ENCODE assay signal across 2 cellular contexts in the genomic region with DNA sequence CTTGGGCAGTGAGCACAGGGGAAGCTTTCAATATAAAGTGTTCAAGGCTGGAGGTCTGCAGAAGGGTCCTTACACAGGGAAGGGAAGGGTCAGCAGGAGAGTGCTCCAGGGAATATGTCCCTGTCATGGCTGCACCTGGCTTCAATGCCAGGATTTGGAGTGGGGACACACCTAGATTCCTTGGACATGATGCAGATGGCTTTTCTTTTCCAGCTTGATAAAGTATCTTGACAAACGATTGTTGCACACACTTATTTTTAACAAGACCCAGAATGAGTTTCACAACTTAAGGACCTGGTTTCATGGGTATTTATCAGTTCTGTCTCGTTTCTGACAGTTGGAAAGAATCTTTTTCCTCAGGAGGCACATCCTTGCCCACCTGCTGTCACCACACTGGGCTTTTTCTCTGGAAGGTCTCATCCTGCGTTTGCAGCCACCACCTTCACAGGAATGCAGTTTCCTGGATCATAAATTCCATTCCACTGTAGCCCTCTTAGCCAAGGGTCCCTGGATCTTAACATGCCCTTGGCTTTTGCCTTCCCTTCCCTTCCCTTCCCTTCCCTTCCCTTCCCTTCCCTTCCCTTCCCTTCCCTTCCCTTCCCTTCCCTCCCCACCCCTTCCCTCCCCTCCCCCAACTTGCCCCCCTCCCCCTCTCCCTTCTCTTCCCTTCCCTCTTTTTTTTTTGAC.
TF ChIP-seq lines count a peak whose summit lies in the region.

No MANE protein-coding gene starts in this region.

TF ChIP-seq in HepG2, 621 proteins besides CTCF, POLR2A, EP300 and RAD21:
- TF ChIP-seq, protein P1, sequence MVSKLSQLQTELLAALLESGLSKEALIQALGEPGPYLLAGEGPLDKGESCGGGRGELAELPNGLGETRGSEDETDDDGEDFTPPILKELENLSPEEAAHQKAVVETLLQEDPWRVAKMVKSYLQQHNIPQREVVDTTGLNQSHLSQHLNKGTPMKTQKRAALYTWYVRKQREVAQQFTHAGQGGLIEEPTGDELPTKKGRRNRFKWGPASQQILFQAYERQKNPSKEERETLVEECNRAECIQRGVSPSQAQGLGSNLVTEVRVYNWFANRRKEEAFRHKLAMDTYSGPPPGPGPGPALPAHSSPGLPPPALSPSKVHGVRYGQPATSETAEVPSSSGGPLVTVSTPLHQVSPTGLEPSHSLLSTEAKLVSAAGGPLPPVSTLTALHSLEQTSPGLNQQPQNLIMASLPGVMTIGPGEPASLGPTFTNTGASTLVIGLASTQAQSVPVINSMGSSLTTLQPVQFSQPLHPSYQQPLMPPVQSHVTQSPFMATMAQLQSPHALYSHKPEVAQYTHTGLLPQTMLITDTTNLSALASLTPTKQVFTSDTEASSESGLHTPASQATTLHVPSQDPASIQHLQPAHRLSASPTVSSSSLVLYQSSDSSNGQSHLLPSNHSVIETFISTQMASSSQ (IDR thresholded peaks at IDR 0.05; ENCODE audit: low read depth): no peak
- TF ChIP-seq, protein P1 (CRISPR knock-in tag; IDR thresholded peaks at IDR 0.05; ENCODE audit: borderline replicate concordance): no peak
- peak; percentile 68 for TF ChIP-seq HNRNPK (IDR thresholded peaks at IDR 0.05; ENCODE audit: low read depth, low read length, poor library complexity, severe bottlenecking)

TF ChIP-seq in K562, 482 proteins besides CTCF, POLR2A, EP300 and RAD21:
- TF ChIP-seq COPS2 (conservative IDR thresholded peaks at IDR 0.05): no peak
- TF ChIP-seq PCBP1 (IDR thresholded peaks at IDR 0.05; ENCODE audit: low read depth, low read length, poor library complexity, severe bottlenecking): peak; percentile 48
- TF ChIP-seq KDM1A (IDR thresholded peaks at IDR 0.05): no peak
- no peak for TF ChIP-seq NCOA6 (IDR thresholded peaks at IDR 0.05)
